19 cellular contexts compared by ENCODE assay signal in the genomic region with DNA sequence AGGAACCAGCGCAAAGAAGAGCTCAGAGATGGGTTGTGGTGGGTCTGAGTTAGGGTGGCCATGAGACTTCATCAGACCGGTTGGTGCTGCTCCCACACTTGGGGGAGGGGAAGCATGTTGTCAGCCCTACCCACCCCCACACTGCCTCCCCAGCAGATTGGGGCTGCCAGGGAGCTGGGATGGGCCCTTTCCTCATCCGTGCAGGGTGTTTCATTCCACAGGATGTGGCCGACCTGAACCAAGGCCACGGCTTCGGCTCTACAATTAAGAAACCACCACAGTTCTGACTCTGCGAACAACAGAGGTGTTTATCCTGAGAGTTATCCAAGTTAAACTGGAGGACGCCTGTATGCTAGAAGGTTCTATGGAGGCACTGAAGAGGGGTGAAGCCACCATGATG.
DNase-seq lines count a peak whose midpoint lies in the region; ATAC-seq and TF ChIP-seq lines count a peak whose summit lies in the region.
"Had no signal": no experiment of that assay in that cellular context is flagged by ENCODE, and none has a peak within 500 bp of the region (broad histone marks: within the 10 kb centered on the region; RNA-seq: fewer than 3 reads in every experiment).

No MANE protein-coding gene starts in this region.

- no peaks in the 10 kb centered on the region for H3K27me3 Mint-ChIP-seq in activated T-helper 2 cell treated with anti-CD3 and anti-CD28 coated beads, Interferon-gamma antibody, Interleukin-2, Interleukin-4, amounts not matched to agents 10 μg/mL and 5 μg/mL and 100 μg/mL, durations not matched to agents 14 hours and 24 hours and 36 hours (ENCODE audit: low read depth)

- H4K8ac ChIP-seq in mesendoderm (ENCODE audit: low read depth, low read length), result no peak overlapping the region

- no peak overlapping the region for H3K56ac ChIP-seq in mesendoderm (ENCODE audit: low read length)

- TF ChIP-seq POLR2A in lower leg skin (IDR thresholded peaks at IDR 0.05), result no peak

- H2BK15ac ChIP-seq in mesendoderm (replicated peaks; ENCODE audit: low read depth), result no peak overlapping the region

- no peaks in the 10 kb centered on the region for H4K20me1 ChIP-seq in DND-41 (ENCODE audit: insufficient read depth, low read length)
- H4K20me1 ChIP-seq: BLaER1 had no signal

- peaks cover 51% of the 10 kb centered on the region for H3K4me1 Mint-ChIP-seq in activated T-helper 2 cell treated with anti-CD3 and anti-CD28 coated beads, Interferon-gamma antibody, Interleukin-2, Interleukin-4, amounts not matched to agents 10 μg/mL and 5 μg/mL and 100 μg/mL, durations not matched to agents 14 hours and 24 hours and 36 hours (ENCODE audit: low read depth)
- H3K4me1 Mint-ChIP-seq: IgD-negative memory B cell had no signal

- no peaks in the 10 kb centered on the region for H3K79me1 ChIP-seq in mesendoderm (ENCODE audit: low read length)

- H3K4me1 ChIP-seq in DND-41 (ENCODE audit: insufficient read depth, low read length) (peaks cover 51% of the 10 kb centered on the region), mesendoderm (ENCODE audit: control insufficient read depth, low read depth, low read length) (peaks cover 11% of the 10 kb centered on the region)

- H3K79me2 ChIP-seq in DND-41 (ENCODE audit: insufficient read depth, low read length) (no peaks in the 10 kb centered on the region), mesendoderm (ENCODE audit: control insufficient read depth, insufficient read depth, low read length) (no peaks in the 10 kb centered on the region)

- H3K27ac ChIP-seq in DND-41 (ENCODE audit: low read length) (peak overlapping the region; percentile 7), mesendoderm (ENCODE audit: low read depth, low read length) (no peak overlapping the region)
- H3K27ac ChIP-seq: BLaER1, HL-60 had no signal

- peak overlapping the region; percentile 0 for H3K18ac ChIP-seq in mesendoderm (ENCODE audit: low read length)

- no peak overlapping the region for H3K4me3 ChIP-seq in DND-41 (ENCODE audit: low read depth in 1 of 2, low read length in 2 of 2)
- no peak overlapping the region for H3K4me3 ChIP-seq in Jurkat, Clone E6-1 (ENCODE audit: low read length)
- no peak overlapping the region for H3K4me3 ChIP-seq in mesendoderm (ENCODE audit: low read length)
- no peak overlapping the region for H3K4me3 ChIP-seq in lower leg skin (ENCODE audit: low read depth, poor library complexity, severe bottlenecking)
- H3K4me3 ChIP-seq: BLaER1 had no signal

- H3K9me3 ChIP-seq in DND-41 (ENCODE audit: insufficient read depth, low read length, severe bottlenecking), result no peaks in the 10 kb centered on the region

- TF ChIP-seq CTCF in DND-41 (IDR thresholded peaks at IDR 0.05; ENCODE audit: borderline replicate concordance, extremely low read depth, low read length, poor library complexity, severe bottlenecking), result no peak
- TF ChIP-seq CTCF in lower leg skin (IDR thresholded peaks at IDR 0.05), result no peak

- H3K36me3 Mint-ChIP-seq in activated T-helper 2 cell treated with anti-CD3 and anti-CD28 coated beads, Interferon-gamma antibody, Interleukin-2, Interleukin-4, amounts not matched to agents 10 μg/mL and 5 μg/mL and 100 μg/mL, durations not matched to agents 14 hours and 24 hours and 36 hours (ENCODE audit: low read depth), result peaks cover 2% of the 10 kb centered on the region
- H3K36me3 Mint-ChIP-seq: CD14-positive monocyte; CD4-positive, alpha-beta memory T cell had no signal

- H3K9ac ChIP-seq in DND-41 (ENCODE audit: low read depth, low read length) (no peak overlapping the region), mesendoderm (ENCODE audit: low read length) (no peak overlapping the region)
- H3K9ac ChIP-seq: BLaER1 had no signal

- no peak overlapping the region for H3K23ac ChIP-seq in mesendoderm (ENCODE audit: low read length)

- no peak overlapping the region for H2BK5ac ChIP-seq in mesendoderm (ENCODE audit: low read length)

- no peak overlapping the region for H3K4ac ChIP-seq in mesendoderm (ENCODE audit: low read depth, low read length)

- ATAC-seq in DND-41 (ENCODE audit: insufficient read depth, low read depth) (no peak), esophagus mucosa (no peak)

- peaks cover 4% of the 10 kb centered on the region for H3K9me3 Mint-ChIP-seq in activated T-helper 2 cell treated with anti-CD3 and anti-CD28 coated beads, Interferon-gamma antibody, Interleukin-2, Interleukin-4, amounts not matched to agents 10 μg/mL and 5 μg/mL and 100 μg/mL, durations not matched to agents 14 hours and 24 hours and 36 hours
- H3K9me3 Mint-ChIP-seq: CD4-positive, alpha-beta memory T cell; HFFc6 had no signal

- WGBS in mesendoderm (ENCODE audit: extremely low coverage, insufficient coverage, low lambda C conversion rate), result no CpG with 5 or more reads among the region's 8 CpGs
- 92 to 93% methylated on average over 8 of the region's 8 CpGs for WGBS in lower leg skin, 2 donors

- H3K4me3 Mint-ChIP-seq in activated T-helper 2 cell treated with anti-CD3 and anti-CD28 coated beads, Interferon-gamma antibody, Interleukin-2, Interleukin-4, amounts not matched to agents 10 μg/mL and 5 μg/mL and 100 μg/mL, durations not matched to agents 14 hours and 24 hours and 36 hours (ENCODE audit: low read depth), result no peak overlapping the region
- H3K4me3 Mint-ChIP-seq: CD14-positive monocyte; CD4-positive, alpha-beta memory T cell; HFFc6; IgD-negative memory B cell had no signal

- H3K4me2 ChIP-seq in DND-41 (ENCODE audit: insufficient read depth, low read length) (no peak overlapping the region), mesendoderm (ENCODE audit: low read length) (no peak overlapping the region)
- H3K4me2 ChIP-seq: BLaER1 had no signal

- no peak overlapping the region for H4K5ac ChIP-seq in mesendoderm (ENCODE audit: low read length)

- intact Hi-C loops in activated T-helper 2 cell treated with anti-CD3 and anti-CD28 coated beads, Interferon-gamma antibody, Interleukin-2, Interleukin-4, amounts not matched to agents 10 μg/mL and 5 μg/mL and 100 μg/mL, durations not matched to agents 14 hours and 24 hours and 36 hours (cut with micrococcal nuclease), result loop anchor here (5.0 kb wide), 1 partner anchor 65 kb away; no protein-coding TSS in a partner anchor
- intact Hi-C loops in lower leg skin (cut with DNase I; ENCODE audit: low total_unique reads), result no loop called here

- no peaks in the 10 kb centered on the region for H3K27me3 ChIP-seq in DND-41 (ENCODE audit: insufficient read depth, low read length, poor library complexity)
- H3K27me3 ChIP-seq in mesendoderm (ENCODE audit: insufficient read depth, low read length, poor library complexity), result no peaks in the 10 kb centered on the region
- H3K27me3 ChIP-seq: BLaER1 had no signal

- H2BK120ac ChIP-seq in mesendoderm (ENCODE audit: low read depth, low read length), result no peak overlapping the region

- H3K36me3 ChIP-seq in DND-41 (ENCODE audit: insufficient read depth, low read length) (no peaks in the 10 kb centered on the region), mesendoderm (ENCODE audit: control insufficient read depth, insufficient read depth, low read length) (no peaks in the 10 kb centered on the region)
- H3K36me3 ChIP-seq: BLaER1 had no signal

- DNase-seq in DND-41 (peak; percentile 52), mesendoderm (no peak), amniotic stem cell (lab: John Stamatoyannopoulos, UW) (no peak), lower leg skin (ENCODE audit: low spot score in 2 of 2) (no peak), nucleus accumbens (lab: John Stamatoyannopoulos, UW) (no peak)
- DNase-seq in Jurkat, Clone E6-1 (ENCODE audit: low read depth, low spot score), result peak; percentile 72
- DNase-seq in activated T-helper 2 cell treated with anti-CD3 and anti-CD28 coated beads, Interferon-gamma antibody, Interleukin-2, Interleukin-4, amounts not matched to agents 10 μg/mL and 5 μg/mL and 100 μg/mL, durations not matched to agents 14 hours and 24 hours and 36 hours (ENCODE audit: low spot score), result no peak
- DNase-seq: 8988T; CD4-positive, alpha-beta memory T cell; DMS153; DMS79; GF-D8; HCEC 1CT; HFFc6 had no signal

- no peak overlapping the region for H2AFZ ChIP-seq in DND-41 (ENCODE audit: low read depth, low read length)

- H3K27ac Mint-ChIP-seq in activated T-helper 2 cell treated with anti-CD3 and anti-CD28 coated beads, Interferon-gamma antibody, Interleukin-2, Interleukin-4, amounts not matched to agents 10 μg/mL and 5 μg/mL and 100 μg/mL, durations not matched to agents 14 hours and 24 hours and 36 hours, result peak overlapping the region; percentile 43
- H3K27ac Mint-ChIP-seq: CD4-positive, alpha-beta memory T cell; HFFc6 had no signal

- H2AK5ac ChIP-seq in mesendoderm (ENCODE audit: low read length), result no peak overlapping the region

Comparison
In these comparisons a context has a peak if more than half of its experiments do, and no peak if none do; other contexts are left out.
1. DNase-seq: peak in DND-41 (single experiment) and Jurkat, Clone E6-1 (single experiment); none in activated T-helper 2 cell treated with anti-CD3 and anti-CD28 coated beads, Interferon-gamma antibody, Interleukin-2, Interleukin-4, amounts not matched to agents 10 μg/mL and 5 μg/mL and 100 μg/mL, durations not matched to agents 14 hours and 24 hours and 36 hours (single experiment), mesendoderm (single experiment), amniotic stem cell (single experiment), lower leg skin (0 of 2) and nucleus accumbens (0 of 56).